ENCODE assay signal across 14 cellular contexts in the genomic region with DNA sequence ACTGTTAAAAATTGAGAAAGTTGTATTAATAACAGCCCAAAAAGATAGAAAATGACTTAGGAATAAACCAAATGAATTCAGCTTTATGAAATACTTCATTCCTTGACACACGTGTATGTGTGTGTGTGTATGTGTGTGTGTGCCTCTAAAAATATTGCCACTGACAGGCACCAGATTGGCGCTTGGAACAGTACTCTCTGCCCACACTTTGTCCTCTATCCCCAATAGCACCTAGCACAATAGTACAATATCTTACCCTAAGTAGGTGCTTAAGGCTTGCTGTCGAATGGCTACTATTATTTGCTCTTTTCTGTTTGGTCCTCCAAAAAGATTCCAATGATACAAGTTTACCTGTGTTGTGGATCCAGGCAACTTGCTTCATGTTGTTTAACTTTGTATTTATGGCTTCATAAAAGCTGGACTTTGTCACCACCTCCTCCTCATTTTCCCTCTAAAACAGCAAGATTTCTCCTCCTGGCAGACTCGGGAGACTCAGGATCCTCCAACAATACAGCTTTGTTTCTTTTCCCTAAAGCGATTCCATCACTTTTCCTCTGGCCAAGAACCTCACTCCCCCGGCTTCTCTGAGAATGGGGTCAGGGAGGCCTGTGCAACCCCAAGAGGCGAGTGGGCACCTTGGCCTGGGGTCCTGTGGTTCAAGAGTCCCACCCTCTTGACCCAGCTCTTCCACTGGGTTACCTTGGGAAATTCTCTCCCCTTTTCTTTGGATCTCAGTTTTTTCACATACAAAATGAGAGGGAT. TPM values are rescaled to one million over a fixed set of nuclear protein-coding genes. Genes with fewer than 3 reads are reported as not detected.
DNase-seq lines count a peak whose midpoint lies in the region; ATAC-seq and TF ChIP-seq lines count a peak whose summit lies in the region.
"Had no signal": no experiment of that assay in that cellular context is flagged by ENCODE, and none has a peak within 500 bp of the region (broad histone marks: within the 10 kb centered on the region; RNA-seq: fewer than 3 reads in every experiment).

No MANE protein-coding gene starts in this region.

- H3F3A ChIP-seq in PC-9 (ENCODE audit: insufficient read depth, low read depth), result no peaks in the 10 kb centered on the region

- BruUV-seq in mammary epithelial cell (replicated peaks; lab: Mats Ljungman, UMichigan) (no TSS peak), PC-9 (replicated peaks; lab: Mats Ljungman, UMichigan) (no TSS peak)

- H3K4me3 ChIP-seq in breast epithelium (no peak overlapping the region), mammary epithelial cell (replicated peaks in 1 of 3; ENCODE audit: insufficient read depth in 1 of 3, low read depth in 2 of 3, low read length in 3 of 3) (no peak overlapping the region), right cardiac atrium (ENCODE audit: low read length) (no peak overlapping the region), uterus (no peak overlapping the region), PC-9 (no peak overlapping the region)

- peaks cover 37% of the 10 kb centered on the region for H3K4me1 Mint-ChIP-seq in osteocyte (ENCODE audit: unreplicated experiment)

- H3K79me2 ChIP-seq in mammary epithelial cell (ENCODE audit: insufficient read depth, low read length) (no peaks in the 10 kb centered on the region), PC-9 (ENCODE audit: low read depth) (no peaks in the 10 kb centered on the region)

- no peaks in the 10 kb centered on the region for H3K9me2 ChIP-seq in PC-9 (ENCODE audit: insufficient read depth)

- no peaks in the 10 kb centered on the region for H3K36me3 ChIP-seq in breast epithelium
- no peaks in the 10 kb centered on the region for H3K36me3 ChIP-seq in mammary epithelial cell (ENCODE audit: insufficient read depth, low read length)
- H3K36me3 ChIP-seq in uterus, result no peaks in the 10 kb centered on the region
- no peaks in the 10 kb centered on the region for H3K36me3 ChIP-seq in PC-9 (ENCODE audit: low read depth)

- H4K20me1 ChIP-seq in mammary epithelial cell (ENCODE audit: insufficient read depth, low read length), result no peaks in the 10 kb centered on the region
- H4K20me1 ChIP-seq in PC-9 (ENCODE audit: insufficient read depth), result no peaks in the 10 kb centered on the region

- POLR2A ChIA-PET in PC-9 (lab: Charles Lee; ENCODE audit: unreplicated experiment), result no interaction called here

- 19% methylated on average over 7 of the region's 7 CpGs for WGBS in mammary epithelial cell (ENCODE audit: low coverage, missing lambda C conversion rate)
- WGBS in right cardiac atrium, result 55% methylated on average over 7 of the region's 7 CpGs

- H3K9me3 Mint-ChIP-seq in osteocyte (ENCODE audit: unreplicated experiment), result no peaks in the 10 kb centered on the region
- H3K9me3 Mint-ChIP-seq: CD4-positive, CD25-positive, alpha-beta regulatory T cell; neural crest cell had no signal

- CTCF ChIA-PET in mammary epithelial cell (lab: Charles Lee; ENCODE audit: low non-redundant PET), result no interaction called here
- CTCF ChIA-PET in PC-9 (lab: Charles Lee), result no interaction called here

- no peak for DNase-seq in breast epithelium (ENCODE audit: low spot score in 2 of 2)
- no peak for DNase-seq in mammary epithelial cell
- peak; percentile 18 to 60 (median 38) for DNase-seq in right cardiac atrium
- no peak for DNase-seq in osteocyte (ENCODE audit: extremely low spot score, unreplicated experiment)
- DNase-seq in uterus, result no peak
- no peak for DNase-seq in NCI-H2227 (lab: John Stamatoyannopoulos, UW; ENCODE audit: unreplicated experiment)
- DNase-seq in PC-9, result no peak
- no peak for DNase-seq in activated CD4-positive, alpha-beta T cell treated with anti-CD3 and anti-CD28 coated beads for 48 hours
- DNase-seq: activated CD4-positive, alpha-beta T cell treated with anti-CD3 and anti-CD28 coated beads, Interleukin-2, amount 50 U/mL, for 48 hours; CD4-positive, CD25-positive, alpha-beta regulatory T cell; NCI-H1105; NCI-H748 treated with DMSO at 0.1 percent for 48 hours had no signal

- in situ Hi-C loops in mammary epithelial cell (cut with MboI; ENCODE audit: low sequenced_read_pairs in 2 of 2), result no loop called here

- H3K4me1 ChIP-seq in breast epithelium (no peaks in the 10 kb centered on the region), mammary epithelial cell (ENCODE audit: insufficient read depth, low read length) (no peaks in the 10 kb centered on the region), right cardiac atrium (ENCODE audit: control insufficient read depth, insufficient read depth, low read length) (peaks cover 20% of the 10 kb centered on the region), uterus (peaks cover 3 to 10% of the 10 kb centered on the region in 2 donors), PC-9 (replicated peaks; ENCODE audit: insufficient read depth) (peaks cover under 1% of the 10 kb centered on the region; the same call in 1 of the 2 replicates)

- H3K27ac ChIP-seq in breast epithelium, result peak overlapping the region; percentile 69 to 78
- no peak overlapping the region for H3K27ac ChIP-seq in mammary epithelial cell (ENCODE audit: insufficient read depth, low read depth, low read length)
- peak overlapping the region; percentile 32 for H3K27ac ChIP-seq in right cardiac atrium (ENCODE audit: low read length)
- H3K27ac ChIP-seq in uterus, result peak overlapping the region; percentile 49 to 83
- H3K27ac ChIP-seq in PC-9, result no peak overlapping the region

- TF ChIP-seq POLR2A in breast epithelium (IDR thresholded peaks at IDR 0.05) (no peak), uterus (IDR thresholded peaks at IDR 0.05) (no peak)

- H3K9ac ChIP-seq in mammary epithelial cell (ENCODE audit: insufficient read depth, low read length), result no peak overlapping the region

- H3K36me3 Mint-ChIP-seq in osteocyte (ENCODE audit: unreplicated experiment), result no peaks in the 10 kb centered on the region

- H3K27ac Mint-ChIP-seq in osteocyte (ENCODE audit: unreplicated experiment), result peak overlapping the region; percentile 29

- no peak overlapping the region for H3K4me3 Mint-ChIP-seq in osteocyte (ENCODE audit: unreplicated experiment)
- H3K4me3 Mint-ChIP-seq: CD4-positive, CD25-positive, alpha-beta regulatory T cell; neural crest cell had no signal

- H3K27me3 ChIP-seq in breast epithelium, result no peaks in the 10 kb centered on the region
- H3K27me3 ChIP-seq in mammary epithelial cell (ENCODE audit: insufficient read depth, low read length), result peaks cover 6% of the 10 kb centered on the region
- no peaks in the 10 kb centered on the region for H3K27me3 ChIP-seq in right cardiac atrium (ENCODE audit: control insufficient read depth, insufficient read depth)
- no peaks in the 10 kb centered on the region for H3K27me3 ChIP-seq in uterus
- no peaks in the 10 kb centered on the region for H3K27me3 ChIP-seq in PC-9 (ENCODE audit: insufficient read depth, low read depth)

- dilution Hi-C loops in mammary epithelial cell (cut with HindIII; ENCODE audit: low sequenced_read_pairs), result no loop called here

- H3K27me3 Mint-ChIP-seq in osteocyte (ENCODE audit: unreplicated experiment), result peaks cover 10% of the 10 kb centered on the region
- H3K27me3 Mint-ChIP-seq: CD4-positive, CD25-positive, alpha-beta regulatory T cell had no signal

- no peak overlapping the region for H3K4me2 ChIP-seq in mammary epithelial cell (ENCODE audit: insufficient read depth, low read depth, low read length)
- no peak overlapping the region for H3K4me2 ChIP-seq in PC-9

- H3K9me3 ChIP-seq in breast epithelium (no peaks in the 10 kb centered on the region), mammary epithelial cell (replicated peaks; ENCODE audit: insufficient read depth, low read length) (no peaks in the 10 kb centered on the region), right cardiac atrium (ENCODE audit: control insufficient read depth, low read length) (no peaks in the 10 kb centered on the region), uterus (no peaks in the 10 kb centered on the region), PC-9 (ENCODE audit: insufficient read depth, low read depth) (no peaks in the 10 kb centered on the region)

- H2AFZ ChIP-seq in mammary epithelial cell (ENCODE audit: low read depth, low read length) (no peak overlapping the region), PC-9 (no peak overlapping the region)

- peak; percentile 15 to 56 for ATAC-seq in right cardiac atrium
- ATAC-seq: SK-N-SH treated with all-trans-retinoic acid at 6 μM for 48 hours had no signal

- TF ChIP-seq CTCF in breast epithelium (IDR thresholded peaks at IDR 0.05) (no peak), mammary epithelial cell (conservative IDR thresholded peaks at IDR 0.05 in 1 of 2, IDR thresholded peaks at IDR 0.05 in 1 of 2; ENCODE audit: extremely low read depth in 1 of 2, insufficient read depth in 1 of 2, low read depth in 1 of 2, low read length in 2 of 2) (no peak), osteocyte (IDR thresholded peaks at IDR 0.05) (no peak), uterus (IDR thresholded peaks at IDR 0.05) (no peak), PC-9 (conservative IDR thresholded peaks at IDR 0.05) (no peak)

- intact Hi-C loops in breast epithelium (cut with DNase I; ENCODE audit: low total_unique reads), result no loop called here
- intact Hi-C loops in mammary epithelial cell (cut with micrococcal nuclease), result no loop called here
- intact Hi-C loops in right cardiac atrium (cut with DNase I), result no loop called here
- intact Hi-C loops in uterus (cut with DNase I; ENCODE audit: low total_unique reads), result no loop called here
- intact Hi-C loops in PC-9 (cut with micrococcal nuclease; ENCODE audit: unreplicated experiment), result no loop called here

RNA-seq across cellular contexts. Expression of a gene that starts 43.3 kb away (rescaled TPM):
- total RNA-seq in breast epithelium (10 to 100 TPM in 2 of 3 donors, 1 to 10 TPM in 1; 8.0 to 20.6 (median 19.7) TPM), mammary epithelial cell (10 to 100 TPM; 26.4 to 27.8 TPM), right cardiac atrium (10 to 100 TPM; 15.8 to 18.7 (median 16.5) TPM), osteocyte (13.6 and 18.2 TPM in 2 replicates), uterus (100 to 1,000 TPM in 1 of 4 donors, 10 to 100 TPM in 2, under 1 TPM in 1; 0.88 to 116 (median 33.3) TPM), PC-9 (2021) (21.9 and 35.7 TPM in 2 replicates)
- polyA plus RNA-seq in mammary epithelial cell (17.1 TPM), right cardiac atrium (5.1 TPM)
- 28.2 TPM for polyA minus RNA-seq in mammary epithelial cell

Comparison
In these comparisons a context has a peak if more than half of its experiments do, and no peak if none do; other contexts are left out.
1. H3K27ac ChIP-seq: peak in breast epithelium (2 of 2), right cardiac atrium (single experiment) and uterus (2 of 2); none in mammary epithelial cell (single experiment) and PC-9 (single experiment).
2. DNase-seq: peak in right cardiac atrium (3 of 3); none in breast epithelium (0 of 2), mammary epithelial cell (single experiment), osteocyte (single experiment), uterus (0 of 2), NCI-H2227 (single experiment), PC-9 (0 of 2) and activated CD4-positive, alpha-beta T cell treated with anti-CD3 and anti-CD28 coated beads for 48 hours (single experiment).